ENCODE assay signal across 18 cellular contexts in the genomic region with DNA sequence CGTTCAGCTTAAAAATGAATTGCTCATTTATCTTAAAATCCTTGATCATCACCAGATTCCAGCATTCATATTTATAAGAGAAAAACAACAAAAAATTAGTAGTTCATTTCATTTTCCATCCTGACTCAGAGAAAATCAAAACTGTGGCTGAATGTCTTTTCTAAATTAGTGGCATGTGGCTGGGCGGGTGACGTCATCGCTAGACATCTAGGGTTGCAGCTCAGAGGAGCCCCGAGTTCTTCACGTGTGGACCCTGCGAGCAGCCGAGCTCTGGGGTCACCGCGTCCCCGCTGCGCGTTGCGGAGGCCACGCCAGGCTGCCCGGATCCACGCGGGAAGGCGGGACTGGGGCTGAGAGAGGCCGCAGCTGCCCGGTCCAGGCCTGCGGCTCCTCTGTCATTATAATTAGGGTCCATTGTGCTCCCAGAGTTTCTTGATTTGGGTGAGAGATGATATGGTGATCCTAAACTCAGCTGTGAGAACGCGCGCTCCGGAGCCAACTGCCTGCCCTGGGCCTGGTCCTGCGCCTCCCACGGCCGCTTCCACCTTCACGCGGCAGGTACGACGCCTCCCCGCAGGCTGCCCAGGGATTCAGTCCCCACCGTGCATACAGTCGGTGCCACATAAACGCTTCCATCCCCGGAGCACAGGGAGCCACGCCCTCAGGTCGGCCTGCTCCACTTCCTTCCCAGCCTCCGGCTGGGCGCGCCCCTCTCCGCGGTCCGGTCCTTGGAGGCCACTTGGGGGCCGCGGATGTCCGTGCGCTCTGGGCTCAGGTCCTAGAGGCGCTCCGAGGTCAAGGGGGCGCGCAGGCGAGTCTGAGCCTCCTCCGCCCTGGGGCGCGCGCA. TPM values are rescaled to one million over a fixed set of nuclear protein-coding genes. Genes with fewer than 3 reads are reported as not detected.
DNase-seq lines count a peak whose midpoint lies in the region; ATAC-seq, FAIRE-seq and TF ChIP-seq lines count a peak whose summit lies in the region.
"Had no signal": no experiment of that assay in that cellular context is flagged by ENCODE, and none has a peak within 500 bp of the region (broad histone marks: within the 10 kb centered on the region; RNA-seq: fewer than 3 reads in every experiment).

No MANE protein-coding gene starts in this region.

- no peak overlapping the region for H2AFZ ChIP-seq in HepG2 (ENCODE audit: low read length)

- H3K4me3 Mint-ChIP-seq in activated CD4-positive, alpha-beta T cell treated with anti-CD3 and anti-CD28 coated beads, Interleukin-2, amount 10 ng/mL, durations not matched to agents 24 days and 14 days, result no peak overlapping the region
- H3K4me3 Mint-ChIP-seq in stimulated activated memory B cell treated with anti-CD40 and anti-IgM and Interleukin-4, amounts not matched to agents 10 μg/mL and 1 μg/mL and 100 μg/mL, for 72 hours, result no peak overlapping the region

- H3K4me3 ChIP-seq in coronary artery (no peak overlapping the region), HepG2 (replicated peaks in 1 of 3; ENCODE audit: insufficient read depth in 1 of 3, low read depth in 2 of 3, low read length in 3 of 3) (no peak overlapping the region)
- H3K4me3 ChIP-seq: HAP-1 had no signal

- no peak for TF ChIP-seq RAD21 in HepG2 (CRISPR knock-in tag; IDR thresholded peaks at IDR 0.05)

- H3K9me3 ChIP-seq in HepG2 (ENCODE audit: low read length), result 0 out of 2 replicates have a peak, but pooled peaks cover 4% of the 10 kb centered on the region
- H3K9me3 ChIP-seq: HAP-1 had no signal

- H3K27me3 Mint-ChIP-seq in activated CD4-positive, alpha-beta T cell treated with anti-CD3 and anti-CD28 coated beads, Interleukin-2, amount 10 ng/mL, durations not matched to agents 24 days and 14 days, result no peaks in the 10 kb centered on the region
- H3K27me3 Mint-ChIP-seq in stimulated activated memory B cell treated with anti-CD40 and anti-IgM and Interleukin-4, amounts not matched to agents 10 μg/mL and 1 μg/mL and 100 μg/mL, for 72 hours, result peaks cover 21% of the 10 kb centered on the region

- no peak overlapping the region for H3K27ac Mint-ChIP-seq in activated CD4-positive, alpha-beta T cell treated with anti-CD3 and anti-CD28 coated beads, Interleukin-2, amount 10 ng/mL, durations not matched to agents 24 days and 14 days
- H3K27ac Mint-ChIP-seq in stimulated activated memory B cell treated with anti-CD40 and anti-IgM and Interleukin-4, amounts not matched to agents 10 μg/mL and 1 μg/mL and 100 μg/mL, for 72 hours, result no peak overlapping the region

- POLR2A ChIA-PET in HepG2 (lab: Yijun Ruan, JAX), result no interaction called here

- TF ChIP-seq CTCF in coronary artery (IDR thresholded peaks at IDR 0.05), result no peak
- no peak for TF ChIP-seq CTCF in HepG2 (CRISPR knock-in tag; IDR thresholded peaks at IDR 0.05)

- no TSS peak for BruUV-seq in HepG2 (replicated peaks; lab: Mats Ljungman, UMichigan)

- in situ Hi-C loops in HepG2 (cut with HindIII; ENCODE audit: extremely low pct_ligation_motif_present, low pct_unique_long_range_greater_than_20kb), result no loop called here

- H3K27me3 ChIP-seq in HepG2 (ENCODE audit: control insufficient read depth in 1 of 2, insufficient read depth in 2 of 2, low read length in 2 of 2), result peaks cover 0 to 43% of the 10 kb centered on the region in 2 experiments; a peak in 3 of 5 replicates

- no peak overlapping the region for H3K4me2 ChIP-seq in HepG2 (ENCODE audit: low read depth, low read length)

- CTCF ChIA-PET in HepG2 (lab: Yijun Ruan, JAX; ENCODE audit: low intra/inter-chr PET ratio, low total read pairs), result no interaction called here

- H3K79me2 ChIP-seq in HepG2 (ENCODE audit: insufficient read depth, low read length), result no peaks in the 10 kb centered on the region

- no peaks in the 10 kb centered on the region for H4K20me1 ChIP-seq in HepG2 (ENCODE audit: insufficient read depth, low read length)

- TF ChIP-seq EP300 in HepG2 (IDR thresholded peaks at IDR 0.05; ENCODE audit: low read depth in 2 of 2, low read length in 2 of 2) (no peak), HepG2 (CRISPR knock-in tag; IDR thresholded peaks at IDR 0.05; ENCODE audit: borderline replicate concordance) (no peak)

- ATAC-seq in HepG2 (no peak), HG03025 (IDR thresholded peaks at IDR 0.05; ENCODE audit: low FRiP score, unreplicated experiment) (no peak), GM21528 (IDR thresholded peaks at IDR 0.05; ENCODE audit: low FRiP score, unreplicated experiment) (no peak)
- peak; percentile 32 for ATAC-seq in stimulated activated memory B cell treated with anti-CD40 and anti-IgM and Interleukin-4, amounts not matched to agents 10 μg/mL and 1 μg/mL and 100 μg/mL, for 72 hours

- no peak for TF ChIP-seq POLR2A in HepG2 (IDR thresholded peaks at IDR 0.05; ENCODE audit: insufficient read depth in 1 of 2, low read depth in 2 of 2, low read length in 2 of 2)

- no peaks in the 10 kb centered on the region for H3K4me1 Mint-ChIP-seq in activated CD4-positive, alpha-beta T cell treated with anti-CD3 and anti-CD28 coated beads, Interleukin-2, amount 10 ng/mL, durations not matched to agents 24 days and 14 days
- H3K4me1 Mint-ChIP-seq in stimulated activated memory B cell treated with anti-CD40 and anti-IgM and Interleukin-4, amounts not matched to agents 10 μg/mL and 1 μg/mL and 100 μg/mL, for 72 hours, result no peaks in the 10 kb centered on the region

- H3K27ac ChIP-seq in coronary artery, result no peak overlapping the region
- H3K27ac ChIP-seq in HepG2 (ENCODE audit: extremely low read length, insufficient read depth, low read length), result no peak overlapping the region

- no peaks in the 10 kb centered on the region for H3K4me1 ChIP-seq in HepG2 (ENCODE audit: insufficient read depth, low read length)
- H3K4me1 ChIP-seq: HAP-1 had no signal

- H3K9me3 Mint-ChIP-seq in activated CD4-positive, alpha-beta T cell treated with anti-CD3 and anti-CD28 coated beads, Interleukin-2, amount 10 ng/mL, durations not matched to agents 24 days and 14 days, result no peaks in the 10 kb centered on the region
- H3K9me3 Mint-ChIP-seq in stimulated activated memory B cell treated with anti-CD40 and anti-IgM and Interleukin-4, amounts not matched to agents 10 μg/mL and 1 μg/mL and 100 μg/mL, for 72 hours, result peaks cover 6% of the 10 kb centered on the region

- intact Hi-C loops in activated CD4-positive, alpha-beta T cell treated with anti-CD3 and anti-CD28 coated beads, Interleukin-2, amount 10 ng/mL, durations not matched to agents 24 days and 14 days (cut with micrococcal nuclease), result no loop called here
- intact Hi-C loops in HepG2 (cut with micrococcal nuclease; ENCODE audit: unreplicated experiment), result no loop called here

- WGBS in HepG2 (ENCODE audit: low lambda C conversion rate), result 75% methylated on average over 53 of the region's 59 CpGs

- peak; percentile 37 for DNase-seq in activated CD4-positive, alpha-beta T cell treated with anti-CD3 and anti-CD28 coated beads, Interleukin-2, amount 10 ng/mL, durations not matched to agents 24 days and 14 days
- no peak for DNase-seq in activated CD4-positive, alpha-beta T cell treated with anti-CD3 and anti-CD28 coated beads, Interleukin-2, amount 50 U/mL, for 4 hours
- peak; percentile 36 for DNase-seq in coronary artery (ENCODE audit: low spot score)
- no peak for DNase-seq in HepG2 (ENCODE audit: low spot score)
- DNase-seq in NCI-H345 (lab: John Stamatoyannopoulos, UW), result no peak
- DNase-seq: 8988T, DMS 273 treated with DMSO at 0.1 percent for 48 hours, DND-41, KG1, NCI-H187, NCI-H2107, NCI-H2227 treated with DMSO at 0.1 percent for 48 hours, NCI-H524, SHP77 had no signal

- FAIRE-seq in HepG2 (lab: Jason Lieb, UNC), result no peak

- no peaks in the 10 kb centered on the region for H3K36me3 Mint-ChIP-seq in activated CD4-positive, alpha-beta T cell treated with anti-CD3 and anti-CD28 coated beads, Interleukin-2, amount 10 ng/mL, durations not matched to agents 24 days and 14 days (ENCODE audit: low read depth)
- no peaks in the 10 kb centered on the region for H3K36me3 Mint-ChIP-seq in stimulated activated memory B cell treated with anti-CD40 and anti-IgM and Interleukin-4, amounts not matched to agents 10 μg/mL and 1 μg/mL and 100 μg/mL, for 72 hours

- H3K36me3 ChIP-seq in HepG2 (replicated peaks in 1 of 2; ENCODE audit: control insufficient read depth in 1 of 2, insufficient read depth in 2 of 2, low read length in 2 of 2), result no peaks in the 10 kb centered on the region
- H3K36me3 ChIP-seq: HAP-1 had no signal

- H3K9ac ChIP-seq in HepG2 (ENCODE audit: insufficient read depth, low read depth, low read length), result no peak overlapping the region

TF ChIP-seq in HepG2, 621 proteins besides CTCF, POLR2A, EP300 and RAD21 (continues in another document):
- TF ChIP-seq SP1 (IDR thresholded peaks at IDR 0.05) (no peak), SP1 (CRISPR knock-in tag; IDR thresholded peaks at IDR 0.05) (no peak), YY1 (IDR thresholded peaks at IDR 0.05; ENCODE audit: insufficient read depth, insufficient replicate concordance, low read depth, low read length) (no peak), ZNF879 (CRISPR knock-in tag; IDR thresholded peaks at IDR 0.05) (no peak)

RNA-seq across cellular contexts. Expression of a gene that starts 56.5 kb away (rescaled TPM):
- total RNA-seq in activated CD4-positive, alpha-beta T cell treated with anti-CD3 and anti-CD28 coated beads, Interleukin-2, amount 10 ng/mL, durations not matched to agents 24 days and 14 days, result 21.5 and 25.1 TPM in 2 replicates
- 39.7 and 45.9 TPM in 2 replicates for total RNA-seq in HepG2 (2016; rRNA removed; fragmentation: Illumina TruSeq; extraction: Trizol)
- total RNA-seq in HepG2 (2016; cell fraction: cytosol; rRNA removed; fragmentation: Illumina TruSeq; extraction: Trizol; ENCODE audit: low read depth), result 26.8 and 30.8 TPM in 2 replicates
- 36.9 and 47.1 TPM in 2 replicates for total RNA-seq in HepG2 (2016; cell fraction: insoluble cytoplasmic fraction; rRNA removed; fragmentation: Illumina TruSeq; extraction: Trizol)
- total RNA-seq in HepG2 (2016; cell fraction: membrane; rRNA removed; fragmentation: Illumina TruSeq; extraction: Trizol), result 43.7 and 45.0 TPM in 2 replicates
- total RNA-seq in HepG2 (2016; cell fraction: nucleus; rRNA removed; fragmentation: Illumina TruSeq; extraction: Trizol), result 27.3 and 30.5 TPM in 2 replicates
- 32.1 and 49.4 TPM in 2 replicates for polyA plus RNA-seq in HepG2 (2011; rRNA removed)
- 33.5 and 39.5 TPM in 2 replicates for polyA plus RNA-seq in HepG2 (2011; cell fraction: cytosol; rRNA removed)
- 29.6 and 38.2 TPM in 2 replicates for polyA plus RNA-seq in HepG2 (2011; cell fraction: nucleus; rRNA removed)
- polyA plus RNA-seq in HepG2 (2012), result 36.5 and 48.1 TPM in 2 replicates
- polyA plus RNA-seq in HepG2 (2016; cell fraction: cytosol; fragmentation: Illumina TruSeq; extraction: Trizol; ENCODE audit: low read depth), result 37.2 and 42.5 TPM in 2 replicates
- 36.2 and 38.9 TPM in 2 replicates for polyA plus RNA-seq in HepG2 (2016; cell fraction: insoluble cytoplasmic fraction; fragmentation: Illumina TruSeq; extraction: Trizol; ENCODE audit: low read depth)
- 38.3 and 46.2 TPM in 2 replicates for polyA plus RNA-seq in HepG2 (2016; cell fraction: membrane; fragmentation: Illumina TruSeq; extraction: Trizol; ENCODE audit: low read depth)
- polyA plus RNA-seq in HepG2 (2016; cell fraction: nucleus; fragmentation: Illumina TruSeq; extraction: Trizol; ENCODE audit: insufficient read depth, low read depth), result 49.7 and 63.7 TPM in 2 replicates
- 19.9 and 51.6 TPM in 2 replicates for polyA minus RNA-seq in HepG2 (2011; rRNA and poly(A)+ RNA removed; ENCODE audit: low replicate concordance)
- polyA minus RNA-seq in HepG2 (2011; cell fraction: cytosol; rRNA and poly(A)+ RNA removed), result 14.5 and 14.9 TPM in 2 replicates
- 39.4 and 50.0 TPM in 2 replicates for polyA minus RNA-seq in HepG2 (2011; cell fraction: nucleus; rRNA and poly(A)+ RNA removed)

Comparison
In these comparisons a context has a peak if more than half of its experiments do, and no peak if none do; other contexts are left out.
1. DNase-seq: peak in activated CD4-positive, alpha-beta T cell treated with anti-CD3 and anti-CD28 coated beads, Interleukin-2, amount 10 ng/mL, durations not matched to agents 24 days and 14 days (single experiment) and coronary artery (single experiment); none in activated CD4-positive, alpha-beta T cell treated with anti-CD3 and anti-CD28 coated beads, Interleukin-2, amount 50 U/mL, for 4 hours (0 of 2), HepG2 (single experiment) and NCI-H345 (single experiment).